In genomic region chr6:52815167-52816092, GRCh38 we compare ENCODE assay signal across 8 cellular contexts. TPM values are rescaled to one million over a fixed set of nuclear protein-coding genes. Genes with fewer than 3 reads are reported as not detected.
A peak's percentile ranks its signal among the peaks of the same experiment; 100 is the strongest.
DNase-seq lines count a peak whose midpoint lies in the region; ATAC-seq, FAIRE-seq and TF ChIP-seq lines count a peak whose summit lies in the region.

No MANE protein-coding gene starts in this region.

- no peak overlapping the region for H3K4me3 Mint-ChIP-seq in CD8-positive, alpha-beta T cell
- H3K4me3 Mint-ChIP-seq in activated T-helper 17 cell treated with anti-CD3 and anti-CD28 coated beads, Interleukin-2, amount 50 U/mL, for 72 hours = no peak overlapping the region

- H3K9me3 Mint-ChIP-seq in CD8-positive, alpha-beta T cell = no peaks in the 10 kb centered on the region
- no peaks in the 10 kb centered on the region for H3K9me3 Mint-ChIP-seq in activated T-helper 17 cell treated with anti-CD3 and anti-CD28 coated beads, Interleukin-2, amount 50 U/mL, for 72 hours

- H3K9me3 ChIP-seq in CD8-positive, alpha-beta T cell (ENCODE audit: low read length) = no peaks in the 10 kb centered on the region
- H3K9me3 ChIP-seq in OCI-LY7 (ENCODE audit: low read length) = no peaks in the 10 kb centered on the region
- H3K9me3 ChIP-seq in gastroesophageal sphincter = no peaks in the 10 kb centered on the region
- H3K9me3 ChIP-seq in psoas muscle = no peaks in the 10 kb centered on the region

- no peaks in the 10 kb centered on the region for H3K27me3 ChIP-seq in CD8-positive, alpha-beta T cell (ENCODE audit: insufficient read depth, low read length)
- no peaks in the 10 kb centered on the region for H3K27me3 ChIP-seq in gastroesophageal sphincter
- no peaks in the 10 kb centered on the region for H3K27me3 ChIP-seq in psoas muscle (ENCODE audit: insufficient read depth in 3 of 3, low read length in 2 of 3)

- intact Hi-C loops in CD8-positive, alpha-beta T cell (cut with DNase I, micrococcal nuclease) = no loop called here
- intact Hi-C loops in OCI-LY7 (cut with micrococcal nuclease; ENCODE audit: unreplicated experiment) = no loop called here
- intact Hi-C loops in psoas muscle (cut with DNase I) = no loop called here

- no peak overlapping the region for H3K4me3 ChIP-seq in CD8-positive, alpha-beta T cell (ENCODE audit: low read depth, low read length)
- H3K4me3 ChIP-seq in OCI-LY7 (ENCODE audit: low read depth, low read length, poor library complexity, severe bottlenecking) (no peak overlapping the region), gastroesophageal sphincter (no peak overlapping the region), psoas muscle (no peak overlapping the region)

- DNase-seq in CD8-positive, alpha-beta T cell = peak in 5 of 7 experiments; percentile 6 to 55 (median 36)
- DNase-seq in GM19239 (ENCODE audit: insufficient read length, low spot score) = peak; percentile 40
- DNase-seq in OCI-LY7 (ENCODE audit: low spot score) = peak; percentile 48
- DNase-seq in psoas muscle = no peak
- no peak for DNase-seq in NCI-H2107 (lab: John Stamatoyannopoulos, UW)

- H3K4me2 ChIP-seq in OCI-LY7 (ENCODE audit: low read length) = no peak overlapping the region

- 30 to 52% methylated on average over 4 to 7 of the region's 15 CpGs for WGBS in gastroesophageal sphincter (ENCODE audit: low coverage in 1 of 2), 2 donors
- 38 to 44% (median 41%) methylated on average over 15 of the region's 15 CpGs for WGBS in psoas muscle, 3 donors

- H3K36me3 Mint-ChIP-seq in CD8-positive, alpha-beta T cell = no peaks in the 10 kb centered on the region
- no peaks in the 10 kb centered on the region for H3K36me3 Mint-ChIP-seq in activated T-helper 17 cell treated with anti-CD3 and anti-CD28 coated beads, Interleukin-2, amount 50 U/mL, for 72 hours (ENCODE audit: low read depth)

- no peak overlapping the region for H3K27ac ChIP-seq in CD8-positive, alpha-beta T cell (ENCODE audit: low read depth, low read length)
- H3K27ac ChIP-seq in OCI-LY7 (ENCODE audit: low read depth, low read length, poor library complexity, severe bottlenecking) (no peak overlapping the region), gastroesophageal sphincter (no peak overlapping the region), psoas muscle (no peak overlapping the region)

- peak; percentile 57 for TF ChIP-seq CTCF in CD8-positive, alpha-beta T cell (IDR thresholded peaks at IDR 0.05)
- TF ChIP-seq CTCF in OCI-LY7 (conservative IDR thresholded peaks at IDR 0.05; ENCODE audit: low read length) = peak; percentile 86
- peak; percentile 13 to 65 (median 30) for TF ChIP-seq CTCF in gastroesophageal sphincter (IDR thresholded peaks at IDR 0.05)
- peak; percentile 40 for TF ChIP-seq CTCF in psoas muscle (IDR thresholded peaks at IDR 0.05)

- H3K27ac Mint-ChIP-seq in CD8-positive, alpha-beta T cell = no peak overlapping the region
- no peak overlapping the region for H3K27ac Mint-ChIP-seq in activated T-helper 17 cell treated with anti-CD3 and anti-CD28 coated beads, Interleukin-2, amount 50 U/mL, for 72 hours

- CTCF ChIA-PET in CD8-positive, alpha-beta T cell (lab: Charles Lee) = interaction anchor here (1.0 to 1.5 kb wide), 3 partner anchors 13 to 60 kb away, joined by 3 to 4 read pairs (median 3); no protein-coding TSS in a partner anchor
- CTCF ChIA-PET in OCI-LY7 (lab: Charles Lee; ENCODE audit: unreplicated experiment) = no interaction called here

- ATAC-seq in CD8-positive, alpha-beta T cell = peak; percentile 55
- ATAC-seq in HG03442 (IDR thresholded peaks at IDR 0.05; ENCODE audit: unreplicated experiment) = peak; percentile 91
- peak; percentile 75 for ATAC-seq in activated T-helper 17 cell treated with anti-CD3 and anti-CD28 coated beads, Interleukin-2, amount 50 U/mL, for 72 hours (replicated peaks)
- peak; percentile 55 for ATAC-seq in gastroesophageal sphincter
- ATAC-seq in psoas muscle = peak in 2 of 4 donors; percentile 42 to 61

- no peak for TF ChIP-seq EP300 in gastroesophageal sphincter (IDR thresholded peaks at IDR 0.05)

- no peaks in the 10 kb centered on the region for H3K4me1 Mint-ChIP-seq in CD8-positive, alpha-beta T cell (ENCODE audit: low read depth)
- no peaks in the 10 kb centered on the region for H3K4me1 Mint-ChIP-seq in activated T-helper 17 cell treated with anti-CD3 and anti-CD28 coated beads, Interleukin-2, amount 50 U/mL, for 72 hours

- no peak for TF ChIP-seq POLR2A in gastroesophageal sphincter (IDR thresholded peaks at IDR 0.05)

- H3K4me1 ChIP-seq in CD8-positive, alpha-beta T cell (ENCODE audit: insufficient read depth, low read length) = no peaks in the 10 kb centered on the region
- no peaks in the 10 kb centered on the region for H3K4me1 ChIP-seq in OCI-LY7 (ENCODE audit: insufficient read depth, low read length, poor library complexity, severe bottlenecking)
- peaks cover 0 to 3% (median 0%) of the 10 kb centered on the region in 3 donors for H3K4me1 ChIP-seq in gastroesophageal sphincter
- no peaks in the 10 kb centered on the region for H3K4me1 ChIP-seq in psoas muscle

- no peaks in the 10 kb centered on the region for H3K36me3 ChIP-seq in CD8-positive, alpha-beta T cell (ENCODE audit: insufficient read depth, low read length)
- no peaks in the 10 kb centered on the region for H3K36me3 ChIP-seq in OCI-LY7 (ENCODE audit: insufficient read depth, low read length)
- no peaks in the 10 kb centered on the region for H3K36me3 ChIP-seq in gastroesophageal sphincter
- no peaks in the 10 kb centered on the region for H3K36me3 ChIP-seq in psoas muscle (ENCODE audit: insufficient read depth in 1 of 2, low read depth in 1 of 2)

- no peak overlapping the region for H2AFZ ChIP-seq in OCI-LY7 (ENCODE audit: low read length)

- H3K27me3 Mint-ChIP-seq in CD8-positive, alpha-beta T cell (ENCODE audit: low read depth) = peaks cover 12% of the 10 kb centered on the region
- peaks cover 4% of the 10 kb centered on the region for H3K27me3 Mint-ChIP-seq in activated T-helper 17 cell treated with anti-CD3 and anti-CD28 coated beads, Interleukin-2, amount 50 U/mL, for 72 hours

- no peaks in the 10 kb centered on the region for H4K20me1 ChIP-seq in OCI-LY7 (ENCODE audit: insufficient read depth, low read length)

- no TSS peak for BruUV-seq in OCI-LY7 (replicated peaks; lab: Mats Ljungman, UMichigan)

- POLR2A ChIA-PET in CD8-positive, alpha-beta T cell (lab: Charles Lee) = no interaction called here
- POLR2A ChIA-PET in OCI-LY7 (lab: Charles Lee) = no interaction called here

- no peaks in the 10 kb centered on the region for H3K9me2 ChIP-seq in OCI-LY7 (ENCODE audit: insufficient read depth, low read length)

- no peaks in the 10 kb centered on the region for H3K79me2 ChIP-seq in OCI-LY7 (ENCODE audit: insufficient read depth, low read depth, low read length)

- FAIRE-seq in GM19239 (lab: Jason Lieb, UNC) = peak; percentile 87

RNA-seq across cellular contexts. Expression of gene GSTA1, which starts 11.8 kb away (rescaled TPM):
- total RNA-seq in CD8-positive, alpha-beta T cell = not detected
- not detected in 2 replicates for total RNA-seq in OCI-LY7 (2014; rRNA removed; shearing (Covaris generic))
- total RNA-seq in OCI-LY7 (2022) = not detected in 2 replicates
- not detected for total RNA-seq in activated T-helper 17 cell treated with anti-CD3 and anti-CD28 coated beads, Interleukin-2, amount 50 U/mL, for 72 hours
- total RNA-seq in gastroesophageal sphincter = not detected
- 1 to 10 TPM in 1 of 4 donors, under 1 TPM in 1, not detected in 2; 0.39 to 1.6 TPM for total RNA-seq in psoas muscle
- polyA plus RNA-seq in psoas muscle = under 1 TPM in 2 of 3 donors, not detected in 1; 0.10 to 0.35 TPM

RNA-seq across cellular contexts. Expression of gene GSTA5, which starts 25.2 kb away (rescaled TPM):
- not detected for total RNA-seq in CD8-positive, alpha-beta T cell
- total RNA-seq in OCI-LY7 (2014; rRNA removed; shearing (Covaris generic)) = not detected in 2 replicates
- total RNA-seq in OCI-LY7 (2022) (not detected in 2 replicates), gastroesophageal sphincter (not detected), psoas muscle (not detected)
- not detected for total RNA-seq in activated T-helper 17 cell treated with anti-CD3 and anti-CD28 coated beads, Interleukin-2, amount 50 U/mL, for 72 hours
- polyA plus RNA-seq in psoas muscle = not detected

RNA-seq across cellular contexts. Expression of gene GSTA2, which starts 52.2 kb away (rescaled TPM):
- not detected for total RNA-seq in CD8-positive, alpha-beta T cell
- not detected in 2 replicates for total RNA-seq in OCI-LY7 (2014; rRNA removed; shearing (Covaris generic))
- not detected in 2 replicates for total RNA-seq in OCI-LY7 (2022)
- not detected for total RNA-seq in activated T-helper 17 cell treated with anti-CD3 and anti-CD28 coated beads, Interleukin-2, amount 50 U/mL, for 72 hours
- 1 to 10 TPM in 1 of 4 donors, not detected in 3; 1.4 TPM for total RNA-seq in gastroesophageal sphincter
- not detected for total RNA-seq in psoas muscle
- polyA plus RNA-seq in psoas muscle = under 1 TPM in 1 of 3 donors, not detected in 2; 0.04 TPM

Comparison
In these comparisons a context has a peak if more than half of its experiments do, and no peak if none do; other contexts are left out.
1. DNase-seq: peak in CD8-positive, alpha-beta T cell (5 of 7), GM19239 (single experiment) and OCI-LY7 (single experiment); none in psoas muscle (0 of 2) and NCI-H2107 (single experiment).
2. CTCF ChIP-seq: peak in every context shown above with its lines; median percentile 86 in OCI-LY7; 57 in CD8-positive, alpha-beta T cell; 40 in psoas muscle; 30 in gastroesophageal sphincter.